Comparison of ENCODE assay signal across 11 cellular contexts in genomic region chr19:16071072-16071691, GRCh38. TPM values are rescaled to one million over a fixed set of nuclear protein-coding genes. Genes with fewer than 3 reads are reported as not detected.
DNase-seq lines count a peak whose midpoint lies in the region; ATAC-seq, FAIRE-seq and TF ChIP-seq lines count a peak whose summit lies in the region.
"Had no signal": no experiment of that assay in that cellular context is flagged by ENCODE, and none has a peak within 500 bp of the region (broad histone marks: within the 10 kb centered on the region; RNA-seq: fewer than 3 reads in every experiment).

No MANE protein-coding gene starts in this region.

- FAIRE-seq in A549 (lab: Jason Lieb, UNC), result no peak
- FAIRE-seq: H54 had no signal

- DNase-seq in A549 (ENCODE audit: low read depth in 1 of 2, low spot score in 1 of 2) (no peak), epithelial cell of prostate (ENCODE audit: low read depth, low spot score) (no peak), NCI-H82 (lab: John Stamatoyannopoulos, UW) (no peak)
- DNase-seq: NCI-H2227 treated with DMSO at 0.1 percent for 48 hours, SHP77 treated with DMSO at 0.1 percent for 48 hours had no signal

- H3K9me3 ChIP-seq in A549 (no peaks in the 10 kb centered on the region), Loucy (ENCODE audit: insufficient read depth, low read depth, low read length) (no peaks in the 10 kb centered on the region), parathyroid adenoma (ENCODE audit: control insufficient read depth, low read length) (no peaks in the 10 kb centered on the region)

- peak overlapping the region; percentile 80 to 90 for H3K27ac ChIP-seq in A549
- peak overlapping the region; percentile 99 for H3K27ac ChIP-seq in epithelial cell of prostate
- peak overlapping the region; percentile 68 for H3K27ac ChIP-seq in parathyroid adenoma

- TF ChIP-seq POLR2A in A549 (IDR thresholded peaks at IDR 0.05; ENCODE audit: low read length), result no peak

- H3K4me3 ChIP-seq in A549, result no peak overlapping the region
- peak overlapping the region; percentile 10 for H3K4me3 ChIP-seq in Loucy (ENCODE audit: low read length, poor library complexity, severe bottlenecking)
- H3K4me3 ChIP-seq in parathyroid adenoma (ENCODE audit: low read depth, low read length), result no peak overlapping the region

- H3K4me1 ChIP-seq in A549 (peaks cover 42% of the 10 kb centered on the region), Loucy (ENCODE audit: insufficient read depth, low read length, poor library complexity, severe bottlenecking) (peaks cover 48% of the 10 kb centered on the region), parathyroid adenoma (no peaks in the 10 kb centered on the region)

- POLR2A ChIA-PET in A549 (lab: Yijun Ruan, JAX), result no interaction called here

- H3K4me2 ChIP-seq in A549 (peak overlapping the region; percentile 63), Loucy (ENCODE audit: low read depth, low read length, poor library complexity, severe bottlenecking) (peak overlapping the region; percentile 48), parathyroid adenoma (ENCODE audit: low read length) (no peak overlapping the region)

- TF ChIP-seq CTCF in A549 (IDR thresholded peaks at IDR 0.05) (no peak), Loucy (conservative IDR thresholded peaks at IDR 0.05; ENCODE audit: low read length) (no peak), parathyroid adenoma (IDR thresholded peaks at IDR 0.05) (no peak)

- TF ChIP-seq RAD21 in A549 (conservative IDR thresholded peaks at IDR 0.05 in 1 of 2, IDR thresholded peaks at IDR 0.05 in 1 of 2), result no peak

- CTCF ChIA-PET in A549 (lab: Yijun Ruan, JAX), result interaction anchor here (0.9 to 6.9 kb wide), 5 partner anchors 9 to 114 kb away, joined by 3 to 36 read pairs (median 4); partner anchors contain the start of gene FAM32A

- TF ChIP-seq EP300 in A549 (IDR thresholded peaks at IDR 0.05), result no peak

- ATAC-seq in A549, result no peak
- no peak for ATAC-seq in HG02852 (IDR thresholded peaks at IDR 0.05; ENCODE audit: unreplicated experiment)
- no peak for ATAC-seq in HG03439 (IDR thresholded peaks at IDR 0.05; ENCODE audit: unreplicated experiment)
- ATAC-seq in GM19463 (IDR thresholded peaks at IDR 0.05; ENCODE audit: unreplicated experiment), result no peak

- H3K9ac ChIP-seq in Loucy (ENCODE audit: low read depth, low read length, poor library complexity, severe bottlenecking), result no peak overlapping the region
- no peak overlapping the region for H3K9ac ChIP-seq in parathyroid adenoma

- H3K9me2 ChIP-seq in Loucy (replicated peaks; ENCODE audit: low read depth, low read length), result no peaks in the 10 kb centered on the region

- WGBS in A549 (ENCODE audit: missing lambda C conversion rate), result 85% methylated on average over 6 of the region's 9 CpGs

- H2AFZ ChIP-seq in Loucy (ENCODE audit: low read length), result no peak overlapping the region
- H2AFZ ChIP-seq in parathyroid adenoma, result peak overlapping the region; percentile 11

- H4K20me1 ChIP-seq in Loucy (ENCODE audit: insufficient read depth, low read length, poor library complexity, severe bottlenecking), result no peaks in the 10 kb centered on the region

- H3K79me2 ChIP-seq in Loucy (ENCODE audit: insufficient read depth, low read length) (peaks cover 29% of the 10 kb centered on the region), parathyroid adenoma (no peaks in the 10 kb centered on the region)

- peaks cover 12% of the 10 kb centered on the region; the same call in 1 of the 2 replicates for H3F3A ChIP-seq in Loucy (ENCODE audit: low read depth)

- H3K36me3 ChIP-seq in Loucy (ENCODE audit: insufficient read depth, low read length) (no peaks in the 10 kb centered on the region), parathyroid adenoma (ENCODE audit: control insufficient read depth, insufficient read depth, low read length) (no peaks in the 10 kb centered on the region)

- H3K27me3 ChIP-seq in Loucy (ENCODE audit: insufficient read depth, low read length, poor library complexity, severe bottlenecking), result no peaks in the 10 kb centered on the region
- H3K27me3 ChIP-seq in parathyroid adenoma (ENCODE audit: control insufficient read depth, insufficient read depth, low read length), result no peaks in the 10 kb centered on the region

TF ChIP-seq in A549, 52 proteins besides CTCF, POLR2A, EP300 and RAD21:
- no peak for TF ChIP-seq FOXS1 (CRISPR knock-in tag; IDR thresholded peaks at IDR 0.05)
- no peak for TF ChIP-seq E2F6 (IDR thresholded peaks at IDR 0.05; ENCODE audit: borderline replicate concordance, low read depth)
- no peak for TF ChIP-seq NPAS2 (CRISPR knock-in tag; IDR thresholded peaks at IDR 0.05; ENCODE audit: borderline replicate concordance)
- no peak for TF ChIP-seq EHF (CRISPR knock-in tag; IDR thresholded peaks at IDR 0.05)
- no peak for TF ChIP-seq HMGXB4 (CRISPR knock-in tag; IDR thresholded peaks at IDR 0.05; ENCODE audit: borderline replicate concordance)
- TF ChIP-seq REST (IDR thresholded peaks at IDR 0.05), result no peak
- TF ChIP-seq CEBPB (IDR thresholded peaks at IDR 0.05), result no peak
- no peak for TF ChIP-seq SMC3 (IDR thresholded peaks at IDR 0.05)
- TF ChIP-seq HDAC2 (IDR thresholded peaks at IDR 0.05), result no peak
- no peak for TF ChIP-seq RFX5 (IDR thresholded peaks at IDR 0.05)
- no peak for TF ChIP-seq HOXA7 (CRISPR knock-in tag; IDR thresholded peaks at IDR 0.05)
- no peak for TF ChIP-seq NFE2L2 (conservative IDR thresholded peaks at IDR 0.05; ENCODE audit: low read length)
- TF ChIP-seq KDM1A (IDR thresholded peaks at IDR 0.05; ENCODE audit: low read depth), result no peak
- TF ChIP-seq NR3C1 (IDR thresholded peaks at IDR 0.05), result no peak
- TF ChIP-seq ZC3H11A (IDR thresholded peaks at IDR 0.05), result no peak
- TF ChIP-seq TP53 (CRISPR knock-in tag; IDR thresholded peaks at IDR 0.05), result no peak
- no peak for TF ChIP-seq CHD4 (IDR thresholded peaks at IDR 0.05; ENCODE audit: borderline replicate concordance)
- no peak for TF ChIP-seq JUNB (IDR thresholded peaks at IDR 0.05)
- TF ChIP-seq HEYL (CRISPR knock-in tag; IDR thresholded peaks at IDR 0.05), result no peak
- no peak for TF ChIP-seq MAX (IDR thresholded peaks at IDR 0.05)

RNA-seq across cellular contexts. Expression of gene TPM4, which starts 5.1 kb away (rescaled TPM):
- polyA plus RNA-seq in A549 (2011; rRNA removed) (474 and 777 TPM in 2 replicates), A549 (2017; fragmentation: RNase III; extraction: RNeasy Plus Mini Kit Qiagen cat#74134 plus additional on column Dnase treatment) (610 to 921 TPM (median 860 TPM) in 3 replicates)
- 359 and 388 TPM in 2 replicates for polyA plus RNA-seq in A549 (2012; cell fraction: cytosol; rRNA removed)
- 163 and 197 TPM in 2 replicates for polyA plus RNA-seq in A549 (2012; cell fraction: nucleus; rRNA removed)
- 186 and 201 TPM in 2 replicates for polyA minus RNA-seq in A549 (2011; rRNA and poly(A)+ RNA removed)

RNA-seq across cellular contexts. Expression of gene RAB8A, which starts 40.5 kb away (rescaled TPM):
- polyA plus RNA-seq in A549 (2011; rRNA removed), result 69.4 and 91.4 TPM in 2 replicates
- 55.9 and 57.1 TPM in 2 replicates for polyA plus RNA-seq in A549 (2012; cell fraction: cytosol; rRNA removed)
- 32.6 and 35.2 TPM in 2 replicates for polyA plus RNA-seq in A549 (2012; cell fraction: nucleus; rRNA removed)
- polyA plus RNA-seq in A549 (2017; fragmentation: RNase III; extraction: RNeasy Plus Mini Kit Qiagen cat#74134 plus additional on column Dnase treatment), result 89.2 to 101 TPM (median 90.1 TPM) in 3 replicates
- polyA minus RNA-seq in A549 (2011; rRNA and poly(A)+ RNA removed), result 99.1 and 130 TPM in 2 replicates
